In the genomic region with DNA sequence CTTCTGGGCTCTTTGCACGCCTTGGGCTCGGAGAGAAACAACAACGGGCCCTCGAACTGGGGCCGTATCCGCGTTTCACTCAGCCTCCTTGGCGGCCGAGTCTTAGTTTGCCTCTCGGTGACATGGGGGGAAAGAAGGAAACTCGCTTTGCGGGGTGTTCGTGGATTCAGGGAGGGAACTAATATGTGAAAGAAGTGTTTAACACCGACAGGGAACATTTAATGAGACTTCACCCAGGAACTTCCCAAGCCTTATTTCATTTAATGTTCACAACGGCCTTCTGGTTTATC, we compare ENCODE assay signal across 8 cellular contexts. TPM values are rescaled to one million over a fixed set of nuclear protein-coding genes. Genes with fewer than 3 reads are reported as not detected.
A peak's percentile ranks its signal among the peaks of the same experiment; 100 is the strongest.
DNase-seq lines count a peak whose midpoint lies in the region; ATAC-seq and TF ChIP-seq lines count a peak whose summit lies in the region.

No MANE protein-coding gene starts in this region.

- H3K9me2 ChIP-seq in Loucy (replicated peaks; ENCODE audit: low read depth, low read length) = no peaks in the 10 kb centered on the region

- peaks cover 67% of the 10 kb centered on the region for H3K4me1 Mint-ChIP-seq in dendritic cell treated with granulocyte-macrophage colony-stimulating factor and Interleukin-4, amounts not matched to agents 40 ng/mL and 50 ng/mL, for 4 days (ENCODE audit: low read depth)
- H3K4me1 Mint-ChIP-seq in natural killer cell = peaks cover 76 to 86% of the 10 kb centered on the region in 2 donors

- TF ChIP-seq CTCF in AG10803 (conservative IDR thresholded peaks at IDR 0.05; ENCODE audit: low read length) (no peak), Loucy (conservative IDR thresholded peaks at IDR 0.05; ENCODE audit: low read length) (no peak), natural killer cell (IDR thresholded peaks at IDR 0.05) (no peak)

- H3K9me3 Mint-ChIP-seq in dendritic cell treated with granulocyte-macrophage colony-stimulating factor and Interleukin-4, amounts not matched to agents 40 ng/mL and 50 ng/mL, for 4 days = peaks cover 11% of the 10 kb centered on the region
- no peaks in the 10 kb centered on the region for H3K9me3 Mint-ChIP-seq in natural killer cell

- H3K27me3 ChIP-seq in Loucy (ENCODE audit: insufficient read depth, low read length, poor library complexity, severe bottlenecking) = no peaks in the 10 kb centered on the region

- peaks cover 52% of the 10 kb centered on the region for H3K36me3 Mint-ChIP-seq in dendritic cell treated with granulocyte-macrophage colony-stimulating factor and Interleukin-4, amounts not matched to agents 40 ng/mL and 50 ng/mL, for 4 days (ENCODE audit: low read depth)
- no peaks in the 10 kb centered on the region for H3K36me3 Mint-ChIP-seq in natural killer cell

- H3K4me1 ChIP-seq in Loucy (ENCODE audit: insufficient read depth, low read length, poor library complexity, severe bottlenecking) = peaks cover 63% of the 10 kb centered on the region

- H2AFZ ChIP-seq in Loucy (ENCODE audit: low read length) = no peak overlapping the region

- peak overlapping the region; percentile 95 for H3K27ac Mint-ChIP-seq in dendritic cell treated with granulocyte-macrophage colony-stimulating factor and Interleukin-4, amounts not matched to agents 40 ng/mL and 50 ng/mL, for 4 days
- peak overlapping the region; percentile 92 to 98 for H3K27ac Mint-ChIP-seq in natural killer cell

- H3K4me2 ChIP-seq in Loucy (ENCODE audit: low read depth, low read length, poor library complexity, severe bottlenecking) = peak overlapping the region; percentile 94

- peaks cover 72% of the 10 kb centered on the region for H3K79me2 ChIP-seq in Loucy (ENCODE audit: insufficient read depth, low read length)

- DNase-seq in AG10803 (ENCODE audit: low read depth) = no peak
- DNase-seq in natural killer cell = no peak
- no peak for DNase-seq in DMS53 (lab: John Stamatoyannopoulos, UW)
- DNase-seq in NCI-H2081 treated with DMSO at 0.1 percent for 48 hours (lab: John Stamatoyannopoulos, UW) = no peak

- H3K4me3 Mint-ChIP-seq in dendritic cell treated with granulocyte-macrophage colony-stimulating factor and Interleukin-4, amounts not matched to agents 40 ng/mL and 50 ng/mL, for 4 days = peak overlapping the region; percentile 94
- peak overlapping the region; percentile 85 for H3K4me3 Mint-ChIP-seq in natural killer cell

- peaks cover 54% of the 10 kb centered on the region for H4K20me1 ChIP-seq in Loucy (ENCODE audit: insufficient read depth, low read length, poor library complexity, severe bottlenecking)

- peak overlapping the region; percentile 86 for H3K4me3 ChIP-seq in AG10803 (ENCODE audit: low read length)
- H3K4me3 ChIP-seq in Loucy (ENCODE audit: low read length, poor library complexity, severe bottlenecking) = peak overlapping the region; percentile 94

- H3F3A ChIP-seq in Loucy (ENCODE audit: low read depth) = peaks cover 4% of the 10 kb centered on the region; the same call in 1 of the 2 replicates

- no peaks in the 10 kb centered on the region for H3K9me3 ChIP-seq in Loucy (ENCODE audit: insufficient read depth, low read depth, low read length)

- no peaks in the 10 kb centered on the region for H3K36me3 ChIP-seq in Loucy (ENCODE audit: insufficient read depth, low read length)

- H3K9ac ChIP-seq in Loucy (ENCODE audit: low read depth, low read length, poor library complexity, severe bottlenecking) = peak overlapping the region; percentile 98

- ATAC-seq in natural killer cell = no peak
- no peak for ATAC-seq in GM19467 (IDR thresholded peaks at IDR 0.05; ENCODE audit: unreplicated experiment)
- ATAC-seq in GM19452 (IDR thresholded peaks at IDR 0.05; ENCODE audit: unreplicated experiment) = no peak

- intact Hi-C loops in dendritic cell treated with granulocyte-macrophage colony-stimulating factor and Interleukin-4, amounts not matched to agents 40 ng/mL and 50 ng/mL, for 4 days (cut with micrococcal nuclease) = loop anchor here (2.0 to 10.0 kb wide), 3 partner anchors 118 to 330 kb away; partner anchors contain the start of genes ACTL10, C20orf144, CHMP4B and EIF2S2
- intact Hi-C loops in natural killer cell (cut with micrococcal nuclease) = loop anchor here (5.0 to 10.0 kb wide), 3 partner anchors 50 to 182 kb away; partner anchors contain the start of gene CHMP4B

- H3K27me3 Mint-ChIP-seq in dendritic cell treated with granulocyte-macrophage colony-stimulating factor and Interleukin-4, amounts not matched to agents 40 ng/mL and 50 ng/mL, for 4 days = no peaks in the 10 kb centered on the region
- no peaks in the 10 kb centered on the region for H3K27me3 Mint-ChIP-seq in natural killer cell (ENCODE audit: low read depth in 2 of 2)

RNA-seq across cellular contexts. Expression of gene RALY, which starts 0.9 kb away (rescaled TPM):
- 100 to 1,000 TPM; 194 to 204 (median 198) TPM for total RNA-seq in natural killer cell
